Comparison of ENCODE assay signal across 1 cellular context in the genomic region with DNA sequence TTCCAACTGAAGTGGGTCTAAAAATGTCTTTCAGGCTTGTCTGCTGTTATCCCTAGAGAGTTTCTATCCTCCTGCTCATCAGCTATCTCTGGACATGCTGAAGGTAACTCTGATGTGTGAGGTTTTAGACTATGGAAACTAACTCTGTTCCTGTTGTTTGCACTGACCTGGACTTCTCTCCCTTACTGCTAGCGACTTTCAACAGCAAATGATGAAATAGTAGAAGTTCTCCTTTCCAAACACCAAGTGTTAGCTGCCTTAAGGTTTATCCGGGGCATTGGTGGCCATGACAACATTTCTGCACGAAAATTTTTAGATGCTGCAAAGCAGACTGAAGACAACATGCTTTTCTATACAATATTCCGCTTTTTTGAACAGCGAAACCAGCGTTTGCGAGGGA.
TF ChIP-seq lines count a peak whose summit lies in the region.

No MANE protein-coding gene starts in this region.

TF ChIP-seq in A549, 52 proteins besides CTCF, POLR2A, EP300 and RAD21:
- TF ChIP-seq, protein P1, sequence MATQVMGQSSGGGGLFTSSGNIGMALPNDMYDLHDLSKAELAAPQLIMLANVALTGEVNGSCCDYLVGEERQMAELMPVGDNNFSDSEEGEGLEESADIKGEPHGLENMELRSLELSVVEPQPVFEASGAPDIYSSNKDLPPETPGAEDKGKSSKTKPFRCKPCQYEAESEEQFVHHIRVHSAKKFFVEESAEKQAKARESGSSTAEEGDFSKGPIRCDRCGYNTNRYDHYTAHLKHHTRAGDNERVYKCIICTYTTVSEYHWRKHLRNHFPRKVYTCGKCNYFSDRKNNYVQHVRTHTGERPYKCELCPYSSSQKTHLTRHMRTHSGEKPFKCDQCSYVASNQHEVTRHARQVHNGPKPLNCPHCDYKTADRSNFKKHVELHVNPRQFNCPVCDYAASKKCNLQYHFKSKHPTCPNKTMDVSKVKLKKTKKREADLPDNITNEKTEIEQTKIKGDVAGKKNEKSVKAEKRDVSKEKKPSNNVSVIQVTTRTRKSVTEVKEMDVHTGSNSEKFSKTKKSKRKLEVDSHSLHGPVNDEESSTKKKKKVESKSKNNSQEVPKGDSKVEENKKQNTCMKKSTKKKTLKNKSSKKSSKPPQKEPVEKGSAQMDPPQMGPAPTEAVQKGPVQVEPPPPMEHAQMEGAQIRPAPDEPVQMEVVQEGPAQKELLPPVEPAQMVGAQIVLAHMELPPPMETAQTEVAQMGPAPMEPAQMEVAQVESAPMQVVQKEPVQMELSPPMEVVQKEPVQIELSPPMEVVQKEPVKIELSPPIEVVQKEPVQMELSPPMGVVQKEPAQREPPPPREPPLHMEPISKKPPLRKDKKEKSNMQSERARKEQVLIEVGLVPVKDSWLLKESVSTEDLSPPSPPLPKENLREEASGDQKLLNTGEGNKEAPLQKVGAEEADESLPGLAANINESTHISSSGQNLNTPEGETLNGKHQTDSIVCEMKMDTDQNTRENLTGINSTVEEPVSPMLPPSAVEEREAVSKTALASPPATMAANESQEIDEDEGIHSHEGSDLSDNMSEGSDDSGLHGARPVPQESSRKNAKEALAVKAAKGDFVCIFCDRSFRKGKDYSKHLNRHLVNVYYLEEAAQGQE (IDR thresholded peaks at IDR 0.05), result no peak
- TF ChIP-seq SREBF2 (IDR thresholded peaks at IDR 0.05) (no peak), BHLHE40 (IDR thresholded peaks at IDR 0.05; ENCODE audit: low read depth, low read length) (no peak), MAFK (IDR thresholded peaks at IDR 0.05; ENCODE audit: partially characterized antibody) (no peak), HOXB5 (CRISPR knock-in tag; IDR thresholded peaks at IDR 0.05) (no peak), MAZ (IDR thresholded peaks at IDR 0.05; ENCODE audit: borderline replicate concordance, low read depth, low read length) (no peak), CBX2 (IDR thresholded peaks at IDR 0.05; ENCODE audit: borderline replicate concordance, low read depth) (no peak)
- TF ChIP-seq, protein P2, sequence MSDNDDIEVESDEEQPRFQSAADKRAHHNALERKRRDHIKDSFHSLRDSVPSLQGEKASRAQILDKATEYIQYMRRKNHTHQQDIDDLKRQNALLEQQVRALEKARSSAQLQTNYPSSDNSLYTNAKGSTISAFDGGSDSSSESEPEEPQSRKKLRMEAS (IDR thresholded peaks at IDR 0.05), result no peak
